In the genomic region with DNA sequence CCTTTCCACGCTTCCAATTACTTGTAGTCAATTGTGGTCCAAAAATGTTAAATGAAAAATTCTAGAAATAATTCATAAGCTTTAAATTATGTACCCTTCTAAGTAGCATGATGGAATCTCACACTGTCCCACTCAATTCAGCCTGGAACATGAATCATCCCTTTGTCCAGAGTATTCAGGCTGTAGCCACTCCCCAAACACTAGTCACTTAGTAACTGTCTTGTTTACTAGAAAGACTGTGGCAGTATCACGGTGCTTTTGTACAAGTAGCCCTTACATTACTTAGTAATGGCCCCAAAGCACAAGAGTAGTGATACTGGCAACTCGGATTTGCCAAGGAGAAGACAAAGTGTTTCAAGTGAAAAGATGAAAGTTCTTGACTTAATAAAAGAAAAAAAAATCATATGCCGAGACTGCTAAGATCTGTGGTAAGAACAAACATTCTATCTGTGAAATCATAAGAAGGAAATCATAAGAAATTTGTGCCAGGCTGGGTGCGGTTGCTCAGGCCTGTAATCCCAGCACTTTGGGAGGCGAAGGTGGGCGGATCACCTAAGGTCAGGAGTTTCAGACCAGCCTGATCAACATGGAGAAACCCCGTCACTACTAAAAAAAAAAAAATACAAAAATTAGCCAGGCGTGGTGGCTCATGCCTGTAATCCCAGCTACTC, we compare ENCODE assay signal across 11 cellular contexts.
A peak's percentile ranks its signal among the peaks of the same experiment; 100 is the strongest.
DNase-seq lines count a peak whose midpoint lies in the region; ATAC-seq and TF ChIP-seq lines count a peak whose summit lies in the region.
"Had no signal": no experiment of that assay in that cellular context is flagged by ENCODE, and none has a peak within 500 bp of the region (broad histone marks: within the 10 kb centered on the region; RNA-seq: fewer than 3 reads in every experiment).

No MANE protein-coding gene starts in this region.

- H3K4me3 ChIP-seq in AG10803 (ENCODE audit: low read length) (no peak overlapping the region), mesendoderm (ENCODE audit: low read length) (no peak overlapping the region)
- H3K4me3 ChIP-seq: heart right ventricle, SK-N-MC had no signal

- H3K36me3 ChIP-seq in mesendoderm (ENCODE audit: control insufficient read depth, insufficient read depth, low read length), result no peaks in the 10 kb centered on the region

- no peak overlapping the region for H2BK120ac ChIP-seq in mesendoderm (ENCODE audit: low read depth, low read length)

- no peak overlapping the region for H2AK5ac ChIP-seq in mesendoderm (ENCODE audit: low read length)

- H3K79me1 ChIP-seq in mesendoderm (ENCODE audit: low read length), result no peaks in the 10 kb centered on the region

- no CpG with 5 or more reads among the region's 9 CpGs for WGBS in mesendoderm (ENCODE audit: extremely low coverage, insufficient coverage, low lambda C conversion rate)

- no peaks in the 10 kb centered on the region for H3K27me3 ChIP-seq in mesendoderm (ENCODE audit: insufficient read depth, low read length, poor library complexity)
- H3K27me3 ChIP-seq: heart right ventricle had no signal

- no peak overlapping the region for H3K18ac ChIP-seq in mesendoderm (ENCODE audit: low read length)

- no peak for TF ChIP-seq CTCF in AG10803 (conservative IDR thresholded peaks at IDR 0.05; ENCODE audit: low read length)

- no peak overlapping the region for H2BK5ac ChIP-seq in mesendoderm (ENCODE audit: low read length)

- ATAC-seq in GM18909 (IDR thresholded peaks at IDR 0.05; ENCODE audit: poor library complexity, unreplicated experiment) (no peak), HG03378 (IDR thresholded peaks at IDR 0.05; ENCODE audit: unreplicated experiment) (no peak), GM21717 (IDR thresholded peaks at IDR 0.05; ENCODE audit: unreplicated experiment) (no peak)

- H3K79me2 ChIP-seq in mesendoderm (ENCODE audit: control insufficient read depth, insufficient read depth, low read length), result no peaks in the 10 kb centered on the region

- no peak overlapping the region for H4K5ac ChIP-seq in mesendoderm (ENCODE audit: low read length)

- no peak overlapping the region for H3K23ac ChIP-seq in mesendoderm (ENCODE audit: low read length)

- H3K4me1 ChIP-seq in mesendoderm (ENCODE audit: control insufficient read depth, low read depth, low read length), result no peaks in the 10 kb centered on the region
- H3K4me1 ChIP-seq: heart right ventricle had no signal

- H3K4me2 ChIP-seq in mesendoderm (ENCODE audit: low read length), result no peak overlapping the region

- DNase-seq in AG10803 (ENCODE audit: low read depth), result peak; percentile 86
- peak; percentile 47 for DNase-seq in LoVo (ENCODE audit: low spot score)
- peak; percentile 82 for DNase-seq in dermis blood vessel endothelial cell
- DNase-seq in mesendoderm, result peak; percentile 69
- no peak for DNase-seq in stimulated activated CD4-positive, alpha-beta T cell treated with anti-CD3 and anti-CD28 coated beads, Interleukin-1b, Interleukin-23, amount 100 ng/mL, for 48 hours
- DNase-seq: heart right ventricle, KG1 had no signal

- H3K27ac ChIP-seq in mesendoderm (ENCODE audit: low read depth, low read length), result no peak overlapping the region
- H3K27ac ChIP-seq: heart right ventricle, SK-N-MC had no signal

- H3K56ac ChIP-seq in mesendoderm (ENCODE audit: low read length), result no peak overlapping the region

- H3K4ac ChIP-seq in mesendoderm (ENCODE audit: low read depth, low read length), result no peak overlapping the region

- H3K9ac ChIP-seq in mesendoderm (ENCODE audit: low read length), result no peak overlapping the region

- H2BK15ac ChIP-seq in mesendoderm (replicated peaks; ENCODE audit: low read depth), result no peak overlapping the region

- no peak overlapping the region for H4K8ac ChIP-seq in mesendoderm (ENCODE audit: low read depth, low read length)
